8 cellular contexts compared by ENCODE assay signal in genomic region chr11:22670803-22671202, GRCh38. TPM values are rescaled to one million over a fixed set of nuclear protein-coding genes. Genes with fewer than 3 reads are reported as not detected.
DNase-seq lines count a peak whose midpoint lies in the region; ATAC-seq, FAIRE-seq and TF ChIP-seq lines count a peak whose summit lies in the region.

No MANE protein-coding gene starts in this region.

- in situ Hi-C loops in GM13976 (cut with MboI; ENCODE audit: low sequenced_read_pairs, unreplicated experiment): loop anchor here (10.0 kb wide), 1 partner anchor 114 kb away; no protein-coding TSS in a partner anchor

- H3K9me2 ChIP-seq in GM23338 (ENCODE audit: insufficient read depth): no peaks in the 10 kb centered on the region

- H3K36me3 ChIP-seq in GM23338 (ENCODE audit: insufficient read depth) (no peaks in the 10 kb centered on the region), kidney epithelial cell (ENCODE audit: control insufficient read depth, insufficient read depth, low read length) (no peaks in the 10 kb centered on the region)

- peaks cover 20% of the 10 kb centered on the region for H3K4me1 Mint-ChIP-seq in GM23338

- no peaks in the 10 kb centered on the region for H4K20me1 ChIP-seq in GM23338 (replicated peaks; ENCODE audit: insufficient read depth)

- H3K79me2 ChIP-seq in GM23338 (replicated peaks; ENCODE audit: insufficient read depth): no peaks in the 10 kb centered on the region

- no peak for FAIRE-seq in RCC 7860 (lab: Jason Lieb, UNC)

- H2AFZ ChIP-seq in GM23338: no peak overlapping the region

- peak; percentile 37 for TF ChIP-seq CTCF in GM13976 (IDR thresholded peaks at IDR 0.05; ENCODE audit: borderline replicate concordance, control extremely low read depth, extremely low read depth, insufficient read depth, missing control alignments)
- TF ChIP-seq CTCF in GM23338 (conservative IDR thresholded peaks at IDR 0.05; ENCODE audit: low read depth in 2 of 2): peak; percentile 42 to 48
- TF ChIP-seq CTCF in kidney epithelial cell (IDR thresholded peaks at IDR 0.05; ENCODE audit: insufficient read depth, low read length, poor library complexity, severe bottlenecking): peak; percentile 27

- H3K27ac Mint-ChIP-seq in GM23338: no peak overlapping the region

- H3K27ac ChIP-seq in GM23338 (ENCODE audit: low read depth): no peak overlapping the region
- no peak overlapping the region for H3K27ac ChIP-seq in substantia nigra (ENCODE audit: low read depth, low read length, poor library complexity, severe bottlenecking)

- no peak for DNase-seq in GM13976 (ENCODE audit: low spot score)
- peak; percentile 28 for DNase-seq in GM23338 (ENCODE audit: low spot score)
- DNase-seq in NCI-H460 (ENCODE audit: extremely low read depth, low read depth): peak; percentile 12
- DNase-seq in kidney epithelial cell (ENCODE audit: low read depth): no peak
- DNase-seq in activated CD8-positive, alpha-beta memory T cell treated with anti-CD3 and anti-CD28 coated beads, Interleukin-2, amount 50 U/mL, for 48 hours: no peak
- no peak for DNase-seq in substantia nigra (lab: John Stamatoyannopoulos, UW)
- DNase-seq in activated gamma-delta T cell (lab: John Stamatoyannopoulos, UW): no peak
- no peak for DNase-seq in RCC 7860 (ENCODE audit: low spot score)

- H3K9me3 Mint-ChIP-seq in GM23338: no peaks in the 10 kb centered on the region

- H3K4me3 ChIP-seq in GM23338: no peak overlapping the region
- no peak overlapping the region for H3K4me3 ChIP-seq in kidney epithelial cell (ENCODE audit: low read depth, low read length)

- no peaks in the 10 kb centered on the region for H3K36me3 Mint-ChIP-seq in GM23338 (ENCODE audit: low read depth)

- no peak for ATAC-seq in GM23338

- no peaks in the 10 kb centered on the region for H3F3A ChIP-seq in GM23338 (replicated peaks; ENCODE audit: low read depth)

- no peak overlapping the region for H3K4me2 ChIP-seq in GM23338

- peaks cover 5% of the 10 kb centered on the region for H3K27me3 Mint-ChIP-seq in GM23338 (ENCODE audit: insufficient read depth, low read depth, poor library complexity)

- H3K27me3 ChIP-seq in GM23338 (ENCODE audit: insufficient read depth) (peaks cover 22% of the 10 kb centered on the region), kidney epithelial cell (ENCODE audit: control insufficient read depth, insufficient read depth, low read length) (peaks cover 2% of the 10 kb centered on the region)

- H3K4me3 Mint-ChIP-seq in GM23338: no peak overlapping the region

- peaks cover 12% of the 10 kb centered on the region for H3K4me1 ChIP-seq in GM23338 (ENCODE audit: insufficient read depth)

TF ChIP-seq in GM23338, 12 proteins besides CTCF, POLR2A, EP300 and RAD21:
- TF ChIP-seq CREB1 (CRISPR knock-in tag; IDR thresholded peaks at IDR 0.05; ENCODE audit: low read depth): no peak
- TF ChIP-seq, protein P1, sequence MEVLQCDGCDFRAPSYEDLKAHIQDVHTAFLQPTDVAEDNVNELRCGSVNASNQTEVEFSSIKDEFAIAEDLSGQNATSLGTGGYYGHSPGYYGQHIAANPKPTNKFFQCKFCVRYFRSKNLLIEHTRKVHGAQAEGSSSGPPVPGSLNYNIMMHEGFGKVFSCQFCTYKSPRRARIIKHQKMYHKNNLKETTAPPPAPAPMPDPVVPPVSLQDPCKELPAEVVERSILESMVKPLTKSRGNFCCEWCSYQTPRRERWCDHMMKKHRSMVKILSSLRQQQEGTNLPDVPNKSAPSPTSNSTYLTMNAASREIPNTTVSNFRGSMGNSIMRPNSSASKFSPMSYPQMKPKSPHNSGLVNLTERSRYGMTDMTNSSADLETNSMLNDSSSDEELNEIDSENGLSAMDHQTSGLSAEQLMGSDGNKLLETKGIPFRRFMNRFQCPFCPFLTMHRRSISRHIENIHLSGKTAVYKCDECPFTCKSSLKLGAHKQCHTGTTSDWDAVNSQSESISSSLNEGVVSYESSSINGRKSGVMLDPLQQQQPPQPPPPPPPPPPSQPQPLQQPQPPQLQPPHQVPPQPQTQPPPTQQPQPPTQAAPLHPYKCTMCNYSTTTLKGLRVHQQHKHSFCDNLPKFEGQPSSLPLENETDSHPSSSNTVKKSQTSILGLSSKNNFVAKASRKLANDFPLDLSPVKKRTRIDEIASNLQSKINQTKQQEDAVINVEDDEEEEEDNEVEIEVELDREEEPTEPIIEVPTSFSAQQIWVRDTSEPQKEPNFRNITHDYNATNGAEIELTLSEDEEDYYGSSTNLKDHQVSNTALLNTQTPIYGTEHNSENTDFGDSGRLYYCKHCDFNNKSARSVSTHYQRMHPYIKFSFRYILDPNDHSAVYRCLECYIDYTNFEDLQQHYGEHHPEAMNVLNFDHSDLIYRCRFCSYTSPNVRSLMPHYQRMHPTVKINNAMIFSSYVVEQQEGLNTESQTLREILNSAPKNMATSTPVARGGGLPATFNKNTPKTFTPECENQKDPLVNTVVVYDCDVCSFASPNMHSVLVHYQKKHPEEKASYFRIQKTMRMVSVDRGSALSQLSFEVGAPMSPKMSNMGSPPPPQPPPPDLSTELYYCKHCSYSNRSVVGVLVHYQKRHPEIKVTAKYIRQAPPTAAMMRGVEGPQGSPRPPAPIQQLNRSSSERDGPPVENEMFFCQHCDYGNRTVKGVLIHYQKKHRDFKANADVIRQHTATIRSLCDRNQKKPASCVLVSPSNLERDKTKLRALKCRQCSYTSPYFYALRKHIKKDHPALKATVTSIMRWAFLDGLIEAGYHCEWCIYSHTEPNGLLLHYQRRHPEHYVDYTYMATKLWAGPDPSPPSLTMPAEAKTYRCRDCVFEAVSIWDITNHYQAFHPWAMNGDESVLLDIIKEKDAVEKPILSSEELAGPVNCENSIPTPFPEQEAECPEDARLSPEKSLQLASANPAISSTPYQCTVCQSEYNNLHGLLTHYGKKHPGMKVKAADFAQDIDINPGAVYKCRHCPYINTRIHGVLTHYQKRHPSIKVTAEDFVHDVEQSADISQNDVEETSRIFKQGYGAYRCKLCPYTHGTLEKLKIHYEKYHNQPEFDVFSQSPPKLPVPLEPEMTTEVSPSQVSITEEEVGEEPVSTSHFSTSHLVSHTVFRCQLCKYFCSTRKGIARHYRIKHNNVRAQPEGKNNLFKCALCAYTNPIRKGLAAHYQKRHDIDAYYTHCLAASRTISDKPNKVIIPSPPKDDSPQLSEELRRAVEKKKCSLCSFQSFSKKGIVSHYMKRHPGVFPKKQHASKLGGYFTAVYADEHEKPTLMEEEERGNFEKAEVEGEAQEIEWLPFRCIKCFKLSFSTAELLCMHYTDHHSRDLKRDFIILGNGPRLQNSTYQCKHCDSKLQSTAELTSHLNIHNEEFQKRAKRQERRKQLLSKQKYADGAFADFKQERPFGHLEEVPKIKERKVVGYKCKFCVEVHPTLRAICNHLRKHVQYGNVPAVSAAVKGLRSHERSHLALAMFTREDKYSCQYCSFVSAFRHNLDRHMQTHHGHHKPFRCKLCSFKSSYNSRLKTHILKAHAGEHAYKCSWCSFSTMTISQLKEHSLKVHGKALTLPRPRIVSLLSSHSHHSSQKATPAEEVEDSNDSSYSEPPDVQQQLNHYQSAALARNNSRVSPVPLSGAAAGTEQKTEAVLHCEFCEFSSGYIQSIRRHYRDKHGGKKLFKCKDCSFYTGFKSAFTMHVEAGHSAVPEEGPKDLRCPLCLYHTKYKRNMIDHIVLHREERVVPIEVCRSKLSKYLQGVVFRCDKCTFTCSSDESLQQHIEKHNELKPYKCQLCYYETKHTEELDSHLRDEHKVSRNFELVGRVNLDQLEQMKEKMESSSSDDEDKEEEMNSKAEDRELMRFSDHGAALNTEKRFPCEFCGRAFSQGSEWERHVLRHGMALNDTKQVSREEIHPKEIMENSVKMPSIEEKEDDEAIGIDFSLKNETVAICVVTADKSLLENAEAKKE (CRISPR knock-in tag; IDR thresholded peaks at IDR 0.05): no peak
- TF ChIP-seq JUNB (IDR thresholded peaks at IDR 0.05; ENCODE audit: unreplicated experiment): no peak
- TF ChIP-seq, protein P2, sequence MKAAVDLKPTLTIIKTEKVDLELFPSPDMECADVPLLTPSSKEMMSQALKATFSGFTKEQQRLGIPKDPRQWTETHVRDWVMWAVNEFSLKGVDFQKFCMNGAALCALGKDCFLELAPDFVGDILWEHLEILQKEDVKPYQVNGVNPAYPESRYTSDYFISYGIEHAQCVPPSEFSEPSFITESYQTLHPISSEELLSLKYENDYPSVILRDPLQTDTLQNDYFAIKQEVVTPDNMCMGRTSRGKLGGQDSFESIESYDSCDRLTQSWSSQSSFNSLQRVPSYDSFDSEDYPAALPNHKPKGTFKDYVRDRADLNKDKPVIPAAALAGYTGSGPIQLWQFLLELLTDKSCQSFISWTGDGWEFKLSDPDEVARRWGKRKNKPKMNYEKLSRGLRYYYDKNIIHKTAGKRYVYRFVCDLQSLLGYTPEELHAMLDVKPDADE (IDR thresholded peaks at IDR 0.05): no peak
- no peak for TF ChIP-seq ZNF114 (CRISPR knock-in tag; IDR thresholded peaks at IDR 0.05)
- no peak for TF ChIP-seq POLR2AphosphoS5 (IDR thresholded peaks at IDR 0.05; ENCODE audit: low read depth)
- no peak for TF ChIP-seq EZH2 (IDR thresholded peaks at IDR 0.05; ENCODE audit: low read depth, unreplicated experiment)
- TF ChIP-seq NANOG (IDR thresholded peaks at IDR 0.05; ENCODE audit: borderline replicate concordance): no peak
- no peak for TF ChIP-seq ZNF331 (CRISPR knock-in tag; IDR thresholded peaks at IDR 0.05; ENCODE audit: low read depth)

RNA-seq across cellular contexts. Expression of gene GAS2, which starts 4.4 kb away (rescaled TPM):
- 5.0 and 6.7 TPM in 2 replicates for total RNA-seq in GM23338 (2014; rRNA removed; shearing (Covaris generic))
- polyA plus RNA-seq in GM23338 (2016; fragmentation: Nextera tagmentation; extraction: Ambion mirVana): 1.4 and 2.6 TPM in 2 replicates
- 0.77 and 1.2 TPM in 2 replicates for total RNA-seq in NCI-H460 (2014; rRNA removed; shearing (Covaris generic))
- polyA plus RNA-seq in NCI-H460 (2014; cell fraction: nucleus; rRNA removed): 0.19 TPM in 1 of 2 replicates, not detected in the other
- 0.46 and 3.9 TPM in 2 replicates for total RNA-seq in kidney epithelial cell

RNA-seq across cellular contexts. Expression of gene FANCF, which starts 45.2 kb away (rescaled TPM):
- total RNA-seq in GM23338 (2014; rRNA removed; shearing (Covaris generic)): 31.8 and 34.6 TPM in 2 replicates
- polyA plus RNA-seq in GM23338 (2016; fragmentation: Nextera tagmentation; extraction: Ambion mirVana): 17.0 and 18.8 TPM in 2 replicates
- 10.6 and 12.4 TPM in 2 replicates for total RNA-seq in NCI-H460 (2014; rRNA removed; shearing (Covaris generic))
- polyA plus RNA-seq in NCI-H460 (2014; cell fraction: nucleus; rRNA removed): 8.5 and 8.8 TPM in 2 replicates
- total RNA-seq in kidney epithelial cell: 16.8 and 19.2 TPM in 2 replicates

Comparison
In these comparisons a context has a peak if more than half of its experiments do, and no peak if none do; other contexts are left out.
1. DNase-seq: peak in GM23338 (single experiment) and NCI-H460 (single experiment); none in GM13976 (single experiment), kidney epithelial cell (single experiment), activated CD8-positive, alpha-beta memory T cell treated with anti-CD3 and anti-CD28 coated beads, Interleukin-2, amount 50 U/mL, for 48 hours (single experiment), substantia nigra (0 of 49), activated gamma-delta T cell (single experiment) and RCC 7860 (single experiment).
2. Peak in every context shown above with its lines, with median percentiles within 50 percentile points of each other: CTCF ChIP-seq.